Comparison of ENCODE assay signal across 8 cellular contexts in genomic region chr11:130068986-130069683, GRCh38. TPM values are rescaled to one million over a fixed set of nuclear protein-coding genes. Genes with fewer than 3 reads are reported as not detected.
DNase-seq lines count a peak whose midpoint lies in the region; ATAC-seq and TF ChIP-seq lines count a peak whose summit lies in the region.

No MANE protein-coding gene starts in this region.

- TF ChIP-seq CTCF in breast epithelium (IDR thresholded peaks at IDR 0.05): peak in 2 of 3 donors; percentile 6 to 35

- H3K27ac Mint-ChIP-seq in T-helper 2 cell treated with Interferon-gamma antibody and Interleukin-4, amounts not matched to agents 5 μg/mL and 100 μg/mL, for 36 hours: peak overlapping the region; percentile 88

- no peaks in the 10 kb centered on the region for H3K9me3 Mint-ChIP-seq in T-helper 2 cell treated with Interferon-gamma antibody and Interleukin-4, amounts not matched to agents 5 μg/mL and 100 μg/mL, for 36 hours

- peak overlapping the region; percentile 96 for H3K4me3 Mint-ChIP-seq in T-helper 2 cell treated with Interferon-gamma antibody and Interleukin-4, amounts not matched to agents 5 μg/mL and 100 μg/mL, for 36 hours

- H3K9me3 ChIP-seq in breast epithelium: no peaks in the 10 kb centered on the region

- peaks cover 30% of the 10 kb centered on the region for H3K27me3 Mint-ChIP-seq in T-helper 2 cell treated with Interferon-gamma antibody and Interleukin-4, amounts not matched to agents 5 μg/mL and 100 μg/mL, for 36 hours (ENCODE audit: low read depth)

- H3K27me3 ChIP-seq in breast epithelium: no peaks in the 10 kb centered on the region

- peaks cover 4% of the 10 kb centered on the region for H3K36me3 Mint-ChIP-seq in T-helper 2 cell treated with Interferon-gamma antibody and Interleukin-4, amounts not matched to agents 5 μg/mL and 100 μg/mL, for 36 hours (ENCODE audit: low read depth)

- peak; percentile 40 for ATAC-seq in HG02610 (IDR thresholded peaks at IDR 0.05; ENCODE audit: unreplicated experiment)

- H3K4me1 ChIP-seq in breast epithelium: peaks cover 0 to 17% of the 10 kb centered on the region in 2 donors

- DNase-seq in NCI-H2196 (lab: John Stamatoyannopoulos, UW; ENCODE audit: unreplicated experiment) (peak; percentile 70), NCI-H2196 treated with DMSO at 0.1 percent for 48 hours (lab: John Stamatoyannopoulos, UW; ENCODE audit: unreplicated experiment) (no peak), MV-4-11 (lab: John Stamatoyannopoulos, UW) (peak; percentile 72), breast epithelium (ENCODE audit: low spot score in 2 of 2) (peak; percentile 76 to 80), iPS-NIHi7 (ENCODE audit: extremely low spot score) (peak; percentile 68)
- DNase-seq in T-helper 2 cell treated with Interferon-gamma antibody and Interleukin-4, amounts not matched to agents 5 μg/mL and 100 μg/mL, for 36 hours (ENCODE audit: low spot score): no peak

- peaks cover 16% of the 10 kb centered on the region for H3K4me1 Mint-ChIP-seq in T-helper 2 cell treated with Interferon-gamma antibody and Interleukin-4, amounts not matched to agents 5 μg/mL and 100 μg/mL, for 36 hours (ENCODE audit: low read depth)

- H3K27ac ChIP-seq in breast epithelium: peak overlapping the region; percentile 94 to 96
- peak overlapping the region; percentile 65 to 96 (median 88) for H3K27ac ChIP-seq in skin epidermis

- TF ChIP-seq POLR2A in breast epithelium (IDR thresholded peaks at IDR 0.05): no peak

- intact Hi-C loops in breast epithelium (cut with DNase I; ENCODE audit: low total_unique reads): loop anchor here (10.0 kb wide), 1 partner anchor 54 kb away; no protein-coding TSS in a partner anchor

- H3K4me3 ChIP-seq in breast epithelium (peak overlapping the region; percentile 82 to 97 (median 89)), skin epidermis (peak overlapping the region; percentile 63 to 99 (median 86))

- no peaks in the 10 kb centered on the region for H3K36me3 ChIP-seq in breast epithelium

RNA-seq across cellular contexts. Expression of gene APLP2, which starts 0.6 kb away (rescaled TPM):
- 100 to 1,000 TPM; 305 to 560 (median 418) TPM for total RNA-seq in breast epithelium

Comparison
In these comparisons a context has a peak if more than half of its experiments do, and no peak if none do; other contexts are left out.
1. DNase-seq: peak in NCI-H2196 (single experiment), MV-4-11 (single experiment), breast epithelium (2 of 2) and iPS-NIHi7 (single experiment); none in NCI-H2196 treated with DMSO at 0.1 percent for 48 hours (single experiment) and T-helper 2 cell treated with Interferon-gamma antibody and Interleukin-4, amounts not matched to agents 5 μg/mL and 100 μg/mL, for 36 hours (single experiment).